In the genomic region with DNA sequence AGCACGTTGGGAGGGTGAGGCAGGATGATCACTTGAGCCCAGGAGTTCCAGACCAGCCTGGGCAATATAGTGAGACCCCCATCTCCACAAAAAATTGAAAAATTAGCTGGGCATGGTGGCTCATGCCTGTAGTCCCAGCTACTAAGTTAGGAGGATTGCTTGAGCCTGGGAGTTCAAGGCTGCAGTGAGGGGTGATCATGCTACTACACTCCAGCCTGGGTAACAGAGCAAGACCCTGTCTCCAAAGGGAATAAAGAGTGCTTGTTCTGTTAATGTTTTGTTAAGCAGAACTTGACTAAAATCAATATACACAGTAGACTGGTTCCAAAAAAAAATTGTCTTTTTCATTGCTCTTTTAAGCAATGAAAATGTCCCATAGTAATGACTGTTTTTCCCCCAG, we compare ENCODE assay signal across 23 cellular contexts.
"Had no signal": no experiment of that assay in that cellular context is flagged by ENCODE, and none has a peak within 500 bp of the region (broad histone marks: within the 10 kb centered on the region; RNA-seq: fewer than 3 reads in every experiment).

No MANE protein-coding gene starts in this region.

- H3K9me3 Mint-ChIP-seq: activated B cell treated with CpG ODN at 0.5 μM for 24 hours; activated CD4-positive, alpha-beta T cell treated with anti-CD3 and anti-CD28 coated beads, Interleukin-2, amount 10 ng/mL, durations not matched to agents 7 days and 5 days; activated naive CD8-positive, alpha-beta T cell treated with anti-CD3 and anti-CD28 coated beads, Interleukin-2, amount 10 ng/mL, durations not matched to agents 7 days and 5 days; activated T-cell treated with anti-CD3 and anti-CD28 coated beads, Interleukin-2, amount 50 U/mL, for 24 hours; activated T-helper 2 cell treated with anti-CD3 and anti-CD28 coated beads, Interferon-gamma antibody, Interleukin-2, Interleukin-4, amounts not matched to agents 10 μg/mL and 5 μg/mL and 100 μg/mL, durations not matched to agents 14 hours and 24 hours and 36 hours; endodermal cell; naive thymus-derived CD4-positive, alpha-beta T cell; T-helper 2 cell treated with Interferon-gamma antibody and Interleukin-4, amounts not matched to agents 5 μg/mL and 100 μg/mL, for 36 hours; type B pancreatic cell had no signal

- H3K36me3 ChIP-seq: pancreas had no signal

- H3K27me3 Mint-ChIP-seq: activated B cell treated with CpG ODN at 0.5 μM for 24 hours; activated CD4-positive, alpha-beta T cell treated with anti-CD3 and anti-CD28 coated beads, Interleukin-2, amount 10 ng/mL, durations not matched to agents 7 days and 5 days; activated naive CD8-positive, alpha-beta T cell treated with anti-CD3 and anti-CD28 coated beads, Interleukin-2, amount 10 ng/mL, durations not matched to agents 7 days and 5 days; activated T-cell treated with anti-CD3 and anti-CD28 coated beads, Interleukin-2, amount 50 U/mL, for 24 hours; naive thymus-derived CD4-positive, alpha-beta T cell; type B pancreatic cell had no signal

- H3K9me3 ChIP-seq: body of pancreas, left lung, neutrophil, pancreas, SK-N-SH had no signal

- H3K27ac ChIP-seq: body of pancreas, epithelial cell of prostate, left lung, neutrophil, pancreas had no signal

- H3K4me3 ChIP-seq: body of pancreas, dorsolateral prefrontal cortex, left lung, pancreas had no signal

- H3K27ac Mint-ChIP-seq: activated B cell treated with CpG ODN at 0.5 μM for 24 hours; activated CD4-positive, alpha-beta T cell treated with anti-CD3 and anti-CD28 coated beads, Interleukin-2, amount 10 ng/mL, durations not matched to agents 7 days and 5 days; activated CD8-positive, alpha-beta T cell treated with anti-CD3 and anti-CD28 coated beads, Interleukin-2, amount 10 ng/mL, durations not matched to agents 7 days and 5 days; activated naive CD8-positive, alpha-beta T cell treated with anti-CD3 and anti-CD28 coated beads, Interleukin-2, amount 10 ng/mL, durations not matched to agents 7 days and 5 days; activated T-cell treated with anti-CD3 and anti-CD28 coated beads, Interleukin-2, amount 50 U/mL, for 24 hours; activated T-helper 2 cell treated with anti-CD3 and anti-CD28 coated beads, Interferon-gamma antibody, Interleukin-2, Interleukin-4, amounts not matched to agents 10 μg/mL and 5 μg/mL and 100 μg/mL, durations not matched to agents 14 hours and 24 hours and 36 hours; endodermal cell; T-helper 2 cell treated with Interferon-gamma antibody and Interleukin-4, amounts not matched to agents 5 μg/mL and 100 μg/mL, for 36 hours; type B pancreatic cell had no signal

- DNase-seq: activated B cell treated with CpG ODN at 0.5 μM for 24 hours; activated CD4-positive, alpha-beta T cell treated with anti-CD3 and anti-CD28 coated beads, Interleukin-2, amount 10 ng/mL, durations not matched to agents 7 days and 5 days; activated CD8-positive, alpha-beta T cell treated with anti-CD3 and anti-CD28 coated beads, Interleukin-2, amount 10 ng/mL, durations not matched to agents 7 days and 5 days; activated naive CD4-positive, alpha-beta T cell treated with Interleukin-2 at 50 U/mL for 16 hours; activated naive CD8-positive, alpha-beta T cell treated with anti-CD3 and anti-CD28 coated beads, Interleukin-2, amount 10 ng/mL, durations not matched to agents 7 days and 5 days; activated T-cell treated with anti-CD3 and anti-CD28 coated beads, Interleukin-2, amount 50 U/mL, for 24 hours; amygdala; body of pancreas; caudate nucleus; dorsolateral prefrontal cortex; endodermal cell; foreskin melanocyte; left lung; naive thymus-derived CD4-positive, alpha-beta T cell; pancreas; SK-N-SH; stimulated activated naive CD4-positive, alpha-beta T cell; substantia nigra had no signal

- H3K4me3 Mint-ChIP-seq: activated B cell treated with CpG ODN at 0.5 μM for 24 hours; activated CD4-positive, alpha-beta T cell treated with anti-CD3 and anti-CD28 coated beads, Interleukin-2, amount 10 ng/mL, durations not matched to agents 7 days and 5 days; activated CD8-positive, alpha-beta T cell treated with anti-CD3 and anti-CD28 coated beads, Interleukin-2, amount 10 ng/mL, durations not matched to agents 7 days and 5 days; activated naive CD8-positive, alpha-beta T cell treated with anti-CD3 and anti-CD28 coated beads, Interleukin-2, amount 10 ng/mL, durations not matched to agents 7 days and 5 days; activated T-cell treated with anti-CD3 and anti-CD28 coated beads, Interleukin-2, amount 50 U/mL, for 24 hours; endodermal cell; naive thymus-derived CD4-positive, alpha-beta T cell; T-helper 2 cell treated with Interferon-gamma antibody and Interleukin-4, amounts not matched to agents 5 μg/mL and 100 μg/mL, for 36 hours; type B pancreatic cell had no signal

- ATAC-seq: activated CD8-positive, alpha-beta T cell treated with anti-CD3 and anti-CD28 coated beads, Interleukin-2, amount 10 ng/mL, durations not matched to agents 7 days and 5 days; body of pancreas; left lung; naive thymus-derived CD4-positive, alpha-beta T cell; pancreas had no signal

- H3K27me3 ChIP-seq: body of pancreas, dorsolateral prefrontal cortex, left lung, neutrophil, pancreas had no signal

- H3K4me1 ChIP-seq: body of pancreas, pancreas had no signal
